Comparison of ENCODE assay signal across 9 cellular contexts in genomic region chr16:705748-706188, GRCh38. TPM values are rescaled to one million over a fixed set of nuclear protein-coding genes. Genes with fewer than 3 reads are reported as not detected.
DNase-seq lines count a peak whose midpoint lies in the region; ATAC-seq, FAIRE-seq and TF ChIP-seq lines count a peak whose summit lies in the region.
"Had no signal": no experiment of that assay in that cellular context is flagged by ENCODE, and none has a peak within 500 bp of the region (broad histone marks: within the 10 kb centered on the region; RNA-seq: fewer than 3 reads in every experiment).

Gene FBXL16, minus strand, starts transcription at chr16:705801. Its CDS starts 8,396 bp downstream, at chr16:697405.

- peak within 1 kb of the TSS in 4 of 5 experiments; percentile 48 to 89 (median 74) for H3K27ac Mint-ChIP-seq in brain
- H3K27ac Mint-ChIP-seq in naive thymus-derived CD4-positive, alpha-beta T cell, result no peak within 1 kb of the TSS

- in situ Hi-C loops in Caki2 (cut with HindIII; ENCODE audit: low pct_unique_long_range_greater_than_20kb, low sequenced_read_pairs), result no loop called here

- TF ChIP-seq CTCF in brain (conservative IDR thresholded peaks at IDR 0.05) (no peak), tibial nerve (IDR thresholded peaks at IDR 0.05) (no peak), vagina (IDR thresholded peaks at IDR 0.05) (no peak)

- peaks cover 4% of the 10 kb centered on the region for H3K36me3 Mint-ChIP-seq in brain
- no peaks in the 10 kb centered on the region for H3K36me3 Mint-ChIP-seq in naive thymus-derived CD4-positive, alpha-beta T cell

- peaks cover 0 to 2% (median 0%) of the 10 kb centered on the region in 5 experiments for H3K9me3 Mint-ChIP-seq in brain
- peaks cover 0 to 2% (median 0%) of the 10 kb centered on the region in 11 donors for H3K9me3 Mint-ChIP-seq in naive thymus-derived CD4-positive, alpha-beta T cell

- TF ChIP-seq POLR2A in tibial nerve (IDR thresholded peaks at IDR 0.05) (no peak), vagina (IDR thresholded peaks at IDR 0.05) (no peak)

- no peak within 1 kb of the TSS for H3K4me3 ChIP-seq in naive thymus-derived CD4-positive, alpha-beta T cell (ENCODE audit: low read length)
- peak within 1 kb of the TSS in 1 of 4 donors; percentile 44 for H3K4me3 ChIP-seq in tibial nerve
- peak within 1 kb of the TSS in 1 of 2 donors; percentile 19 for H3K4me3 ChIP-seq in vagina

- H3K27me3 ChIP-seq in naive thymus-derived CD4-positive, alpha-beta T cell (ENCODE audit: control insufficient read depth in 2 of 2, insufficient read depth in 2 of 2, low read length in 2 of 2), result peaks cover 4 to 22% of the 10 kb centered on the region in 2 donors
- peaks cover 2 to 93% of the 10 kb centered on the region in 2 donors for H3K27me3 ChIP-seq in tibial nerve
- H3K27me3 ChIP-seq in vagina, result peaks cover 37% of the 10 kb centered on the region

- DNase-seq in Caki2 (ENCODE audit: low read depth) (peak; percentile 46), NCI-H1105 treated with DMSO at 0.1 percent for 48 hours (lab: John Stamatoyannopoulos, UW) (peak; percentile 43), tibial nerve (ENCODE audit: low spot score in 2 of 2) (no peak), pons (ENCODE audit: low spot score) (no peak), vagina (ENCODE audit: extremely low spot score in 2 of 2) (no peak), RCC 7860 (ENCODE audit: low spot score) (no peak)
- DNase-seq in naive thymus-derived CD4-positive, alpha-beta T cell, result no peak
- DNase-seq: activated CD4-positive, alpha-beta T cell treated with anti-CD3 and anti-CD28 coated beads, Interleukin-2, amount 50 U/mL, for 4 hours had no signal

- WGBS in tibial nerve, 2 donors, result 0 to 2% methylated on average over 5 to 34 of the region's 74 CpGs

- intact Hi-C loops in naive thymus-derived CD4-positive, alpha-beta T cell (cut with micrococcal nuclease), result no loop called here
- intact Hi-C loops in vagina (cut with DNase I), result no loop called here

- CTCF ChIA-PET in naive thymus-derived CD4-positive, alpha-beta T cell (lab: Charles Lee), result no interaction called here

- no peak for TF ChIP-seq EP300 in tibial nerve (IDR thresholded peaks at IDR 0.05)

- H3K4me3 Mint-ChIP-seq in brain, result peak within 1 kb of the TSS; percentile 63 to 82 (median 79)
- H3K4me3 Mint-ChIP-seq in naive thymus-derived CD4-positive, alpha-beta T cell, result peak within 1 kb of the TSS in 7 of 10 donors; percentile 21 to 72 (median 38)

- H3K27ac ChIP-seq in naive thymus-derived CD4-positive, alpha-beta T cell (ENCODE audit: low read depth, low read length), result no peak within 1 kb of the TSS
- peak within 1 kb of the TSS in 1 of 4 donors; percentile 50 for H3K27ac ChIP-seq in tibial nerve
- H3K27ac ChIP-seq in vagina, result no peak within 1 kb of the TSS

- ATAC-seq in naive thymus-derived CD4-positive, alpha-beta T cell, result peak; percentile 28

- H3K9me3 ChIP-seq in naive thymus-derived CD4-positive, alpha-beta T cell (ENCODE audit: control insufficient read depth in 2 of 3, low read length in 3 of 3), result no peaks in the 10 kb centered on the region
- H3K9me3 ChIP-seq in tibial nerve (no peaks in the 10 kb centered on the region), vagina (no peaks in the 10 kb centered on the region)

- POLR2A ChIA-PET in naive thymus-derived CD4-positive, alpha-beta T cell (lab: Charles Lee), result no interaction called here

- FAIRE-seq in RCC 7860 (lab: Jason Lieb, UNC), result no peak

- H3K4me1 ChIP-seq in naive thymus-derived CD4-positive, alpha-beta T cell (ENCODE audit: control insufficient read depth in 2 of 2, insufficient read depth in 2 of 2, low read length in 2 of 2), result peaks cover 0 to 6% of the 10 kb centered on the region in 2 donors
- peaks cover 0 to 45% (median 4%) of the 10 kb centered on the region in 4 donors for H3K4me1 ChIP-seq in tibial nerve
- peaks cover 15% of the 10 kb centered on the region for H3K4me1 ChIP-seq in vagina

- H3K4me1 Mint-ChIP-seq in brain, result peaks cover 67% of the 10 kb centered on the region
- H3K4me1 Mint-ChIP-seq in naive thymus-derived CD4-positive, alpha-beta T cell, result peaks cover 0 to 4% (median 1%) of the 10 kb centered on the region in 7 donors

- H3K36me3 ChIP-seq in naive thymus-derived CD4-positive, alpha-beta T cell (ENCODE audit: control insufficient read depth in 2 of 3, insufficient read depth in 3 of 3, low read length in 3 of 3), result no peaks in the 10 kb centered on the region
- H3K36me3 ChIP-seq in tibial nerve (no peaks in the 10 kb centered on the region), vagina (no peaks in the 10 kb centered on the region)

- peaks cover 32% of the 10 kb centered on the region for H3K27me3 Mint-ChIP-seq in brain
- H3K27me3 Mint-ChIP-seq in naive thymus-derived CD4-positive, alpha-beta T cell, result peaks cover 23 to 64% (median 28%) of the 10 kb centered on the region in 5 donors

RNA-seq across cellular contexts. Expression of gene FBXL16, which starts in this region (rescaled TPM):
- 25.7 and 26.3 TPM in 2 replicates for total RNA-seq in Caki2 (2014; rRNA removed; shearing (Covaris generic); ENCODE audit: low replicate concordance)
- 188 TPM for polyA plus RNA-seq in brain (ENCODE audit: insufficient read depth, low read depth, low replicate concordance)
- 10 to 100 TPM; 13.2 to 45.4 (median 18.0) TPM for total RNA-seq in naive thymus-derived CD4-positive, alpha-beta T cell
- 10 to 100 TPM; 11.1 to 21.1 TPM for polyA plus RNA-seq in naive thymus-derived CD4-positive, alpha-beta T cell
- total RNA-seq in tibial nerve (1 to 10 TPM; 1.5 to 5.7 (median 3.5) TPM), vagina (4.4 TPM)

Comparison
In these comparisons a context has a peak if more than half of its experiments do, and no peak if none do; other contexts are left out.
1. DNase-seq: peak in Caki2 (single experiment) and NCI-H1105 treated with DMSO at 0.1 percent for 48 hours (single experiment); none in naive thymus-derived CD4-positive, alpha-beta T cell (0 of 9), tibial nerve (0 of 2), pons (single experiment), vagina (0 of 2) and RCC 7860 (single experiment).
2. H3K27ac Mint-ChIP-seq: peak in brain (4 of 5); none in naive thymus-derived CD4-positive, alpha-beta T cell (0 of 9).